In genomic region chr7:44148961-44149550, GRCh38 we compare ENCODE assay signal across 22 cellular contexts. TPM values are rescaled to one million over a fixed set of nuclear protein-coding genes. Genes with fewer than 3 reads are reported as not detected.
A peak's percentile ranks its signal among the peaks of the same experiment; 100 is the strongest.
DNase-seq lines count a peak whose midpoint lies in the region; ATAC-seq and TF ChIP-seq lines count a peak whose summit lies in the region.
"Had no signal": no experiment of that assay in that cellular context is flagged by ENCODE, and none has a peak within 500 bp of the region (broad histone marks: within the 10 kb centered on the region; RNA-seq: fewer than 3 reads in every experiment).

No MANE protein-coding gene starts in this region.

- no peak overlapping the region for H3K27ac Mint-ChIP-seq in H9
- H3K27ac Mint-ChIP-seq in dendritic cell treated with granulocyte-macrophage colony-stimulating factor and Interleukin-4, amounts not matched to agents 40 ng/mL and 50 ng/mL, for 4 days = peak overlapping the region; percentile 1
- peak overlapping the region; percentile 67 for H3K27ac Mint-ChIP-seq in neural progenitor cell
- H3K27ac Mint-ChIP-seq in activated T-helper 2 cell treated with anti-CD3 and anti-CD28 coated beads, Interferon-gamma antibody, Interleukin-2, Interleukin-4, amounts not matched to agents 10 μg/mL and 5 μg/mL and 100 μg/mL, durations not matched to agents 14 hours and 24 hours and 36 hours = no peak overlapping the region
- H3K27ac Mint-ChIP-seq: IgD-negative memory B cell had no signal

- peaks cover 8% of the 10 kb centered on the region; the same call in 1 of the 2 replicates for H3K27me3 ChIP-seq in H9 (ENCODE audit: insufficient read depth, low read length)
- H3K27me3 ChIP-seq in neural progenitor cell = peaks cover 33% of the 10 kb centered on the region

- H3K36me3 ChIP-seq in neural progenitor cell = no peaks in the 10 kb centered on the region
- H3K36me3 ChIP-seq: HAP-1 had no signal

- H3K27ac ChIP-seq in H9 (ENCODE audit: insufficient read length, low read depth, low read length) (no peak overlapping the region), neural progenitor cell (no peak overlapping the region)

- no peak overlapping the region for H4K5ac ChIP-seq in H9 (ENCODE audit: insufficient read length, low read depth, low read length)

- no peak overlapping the region for H3K14ac ChIP-seq in H9 (ENCODE audit: insufficient read depth, low read length)

- H3K4me2 ChIP-seq in H9 (ENCODE audit: insufficient read depth, insufficient read length, low read length) (no peak overlapping the region), neural progenitor cell (no peak overlapping the region)

- H4K91ac ChIP-seq in H9 (ENCODE audit: insufficient read length, low read depth, low read length) = no peak overlapping the region

- H3K36me3 Mint-ChIP-seq in H9 (ENCODE audit: insufficient read depth in 1 of 3, low read depth in 3 of 3) = no peaks in the 10 kb centered on the region
- no peaks in the 10 kb centered on the region for H3K36me3 Mint-ChIP-seq in dendritic cell treated with granulocyte-macrophage colony-stimulating factor and Interleukin-4, amounts not matched to agents 40 ng/mL and 50 ng/mL, for 4 days (ENCODE audit: low read depth)
- H3K36me3 Mint-ChIP-seq in neural progenitor cell = no peaks in the 10 kb centered on the region
- no peaks in the 10 kb centered on the region for H3K36me3 Mint-ChIP-seq in activated T-helper 2 cell treated with anti-CD3 and anti-CD28 coated beads, Interferon-gamma antibody, Interleukin-2, Interleukin-4, amounts not matched to agents 10 μg/mL and 5 μg/mL and 100 μg/mL, durations not matched to agents 14 hours and 24 hours and 36 hours (ENCODE audit: low read depth)
- H3K36me3 Mint-ChIP-seq: IgD-negative memory B cell had no signal

- H2BK20ac ChIP-seq in H9 (ENCODE audit: low read depth, low read length, poor library complexity, severe bottlenecking) = no peak overlapping the region

- no peak overlapping the region for H3K4me3 ChIP-seq in neural progenitor cell
- H3K4me3 ChIP-seq: HAP-1 had no signal

- H3K4me1 Mint-ChIP-seq in H9 = peaks cover 14 to 27% of the 10 kb centered on the region in 2 experiments
- H3K4me1 Mint-ChIP-seq in dendritic cell treated with granulocyte-macrophage colony-stimulating factor and Interleukin-4, amounts not matched to agents 40 ng/mL and 50 ng/mL, for 4 days (ENCODE audit: low read depth) = peaks cover 23% of the 10 kb centered on the region
- peaks cover 14% of the 10 kb centered on the region for H3K4me1 Mint-ChIP-seq in neural progenitor cell
- no peaks in the 10 kb centered on the region for H3K4me1 Mint-ChIP-seq in activated T-helper 2 cell treated with anti-CD3 and anti-CD28 coated beads, Interferon-gamma antibody, Interleukin-2, Interleukin-4, amounts not matched to agents 10 μg/mL and 5 μg/mL and 100 μg/mL, durations not matched to agents 14 hours and 24 hours and 36 hours (ENCODE audit: low read depth)

- DNase-seq in D341Med (ENCODE audit: low spot score) (peak; percentile 12), H9 (peak; percentile 21), neural progenitor cell (ENCODE audit: low spot score) (no peak)
- no peak for DNase-seq in activated T-helper 2 cell treated with anti-CD3 and anti-CD28 coated beads, Interferon-gamma antibody, Interleukin-2, Interleukin-4, amounts not matched to agents 10 μg/mL and 5 μg/mL and 100 μg/mL, durations not matched to agents 14 hours and 24 hours and 36 hours (ENCODE audit: low spot score)
- DNase-seq in stimulated activated CD4-positive, alpha-beta T cell treated with anti-CD3 and anti-CD28 coated beads, Interleukin-15, amount 100 ng/mL, for 24 hours = no peak
- DNase-seq: ACHN, C1 segment of cervical spinal cord, DMS 273 treated with DMSO at 0.1 percent for 48 hours, DND-41, Kasumi-1, MM.1S, NCI-H1092, NCI-H146, NCI-H2029 treated with DMSO at 0.1 percent for 48 hours, NCI-H2171, RPMI8226, SHP77 treated with DMSO at 0.1 percent for 48 hours had no signal

- H3K23me2 ChIP-seq in H9 (ENCODE audit: insufficient read length, low read depth, low read length, poor library complexity, severe bottlenecking) = peaks cover 9% of the 10 kb centered on the region

- no peak overlapping the region for H2BK120ac ChIP-seq in H9 (ENCODE audit: low read depth, low read length, poor library complexity, severe bottlenecking)

- H3T11ph ChIP-seq in H9 (ENCODE audit: low read length) = no peak overlapping the region

- no peak overlapping the region for H2AK5ac ChIP-seq in H9 (ENCODE audit: insufficient read length, low read length)

- H3K56ac ChIP-seq in H9 (ENCODE audit: insufficient read length, low read depth, low read length) = no peak overlapping the region

- ATAC-seq in HG02870 (IDR thresholded peaks at IDR 0.05; ENCODE audit: unreplicated experiment) = no peak

- no peak overlapping the region for H3K4me3 Mint-ChIP-seq in H9
- H3K4me3 Mint-ChIP-seq in dendritic cell treated with granulocyte-macrophage colony-stimulating factor and Interleukin-4, amounts not matched to agents 40 ng/mL and 50 ng/mL, for 4 days = no peak overlapping the region
- H3K4me3 Mint-ChIP-seq in neural progenitor cell = no peak overlapping the region
- no peak overlapping the region for H3K4me3 Mint-ChIP-seq in activated T-helper 2 cell treated with anti-CD3 and anti-CD28 coated beads, Interferon-gamma antibody, Interleukin-2, Interleukin-4, amounts not matched to agents 10 μg/mL and 5 μg/mL and 100 μg/mL, durations not matched to agents 14 hours and 24 hours and 36 hours (ENCODE audit: low read depth)
- H3K4me3 Mint-ChIP-seq: IgD-negative memory B cell had no signal

- H2BK15ac ChIP-seq in H9 (ENCODE audit: low read depth, low read length) = no peak overlapping the region

- H2BK12ac ChIP-seq in H9 (ENCODE audit: insufficient read length, low read depth, low read length) = no peak overlapping the region

- H3K9ac ChIP-seq in H9 (ENCODE audit: extremely low read depth, insufficient read length, low read length) (no peak overlapping the region), neural progenitor cell (no peak overlapping the region)

- H3K4ac ChIP-seq in H9 (ENCODE audit: low read depth, low read length) = no peak overlapping the region

- H2BK5ac ChIP-seq in H9 (ENCODE audit: insufficient read length, low read length) = no peak overlapping the region

- H3K9me3 ChIP-seq in H9 (ENCODE audit: control insufficient read depth, low read depth, low read length) (no peaks in the 10 kb centered on the region), neural progenitor cell (ENCODE audit: low read depth) (no peaks in the 10 kb centered on the region)
- H3K9me3 ChIP-seq: HAP-1 had no signal

- H4K20me1 ChIP-seq in H9 (ENCODE audit: control insufficient read depth, insufficient read depth, insufficient read length) = no peaks in the 10 kb centered on the region
- H4K20me1 ChIP-seq in neural progenitor cell (ENCODE audit: low read depth) = no peaks in the 10 kb centered on the region

- no CpG with 5 or more reads among the region's 9 CpGs for WGBS in H9 (ENCODE audit: extremely low coverage, insufficient read length, low lambda C conversion rate)

- no peak overlapping the region for H3K23ac ChIP-seq in H9 (ENCODE audit: insufficient read length, low read depth, low read length)

- H3K9me3 Mint-ChIP-seq in H9 = no peaks in the 10 kb centered on the region
- H3K9me3 Mint-ChIP-seq in dendritic cell treated with granulocyte-macrophage colony-stimulating factor and Interleukin-4, amounts not matched to agents 40 ng/mL and 50 ng/mL, for 4 days = no peaks in the 10 kb centered on the region
- H3K9me3 Mint-ChIP-seq in neural progenitor cell = no peaks in the 10 kb centered on the region
- H3K9me3 Mint-ChIP-seq in activated T-helper 2 cell treated with anti-CD3 and anti-CD28 coated beads, Interferon-gamma antibody, Interleukin-2, Interleukin-4, amounts not matched to agents 10 μg/mL and 5 μg/mL and 100 μg/mL, durations not matched to agents 14 hours and 24 hours and 36 hours = no peaks in the 10 kb centered on the region
- H3K9me3 Mint-ChIP-seq: IgD-negative memory B cell had no signal

- H3K79me1 ChIP-seq in H9 (ENCODE audit: insufficient read depth, low read depth, low read length, poor library complexity, severe bottlenecking) = no peaks in the 10 kb centered on the region

- no peak overlapping the region for H4K8ac ChIP-seq in H9 (replicated peaks; ENCODE audit: insufficient read length, low read depth, low read length)

- H3K27me3 Mint-ChIP-seq in H9 (ENCODE audit: low read depth) = peaks cover 43% of the 10 kb centered on the region
- H3K27me3 Mint-ChIP-seq in dendritic cell treated with granulocyte-macrophage colony-stimulating factor and Interleukin-4, amounts not matched to agents 40 ng/mL and 50 ng/mL, for 4 days = peaks cover 38% of the 10 kb centered on the region
- peaks cover 12% of the 10 kb centered on the region for H3K27me3 Mint-ChIP-seq in neural progenitor cell (ENCODE audit: insufficient read depth, low read depth)
- peaks cover 6% of the 10 kb centered on the region for H3K27me3 Mint-ChIP-seq in activated T-helper 2 cell treated with anti-CD3 and anti-CD28 coated beads, Interferon-gamma antibody, Interleukin-2, Interleukin-4, amounts not matched to agents 10 μg/mL and 5 μg/mL and 100 μg/mL, durations not matched to agents 14 hours and 24 hours and 36 hours (ENCODE audit: low read depth)

- H3K4me1 ChIP-seq in H9 (ENCODE audit: insufficient read depth, low read length) = no peaks in the 10 kb centered on the region
- peaks cover 17% of the 10 kb centered on the region for H3K4me1 ChIP-seq in neural progenitor cell
- H3K4me1 ChIP-seq: HAP-1 had no signal

- H3K79me2 ChIP-seq in H9 (ENCODE audit: insufficient read depth, low read length) (no peaks in the 10 kb centered on the region), neural progenitor cell (ENCODE audit: low read depth) (no peaks in the 10 kb centered on the region)

- TF ChIP-seq CTCF in H9 (conservative IDR thresholded peaks at IDR 0.05) = no peak
- no peak for TF ChIP-seq CTCF in neural progenitor cell (IDR thresholded peaks at IDR 0.05)

- intact Hi-C loops in dendritic cell treated with granulocyte-macrophage colony-stimulating factor and Interleukin-4, amounts not matched to agents 40 ng/mL and 50 ng/mL, for 4 days (cut with micrococcal nuclease) = no loop called here
- intact Hi-C loops in activated T-helper 2 cell treated with anti-CD3 and anti-CD28 coated beads, Interferon-gamma antibody, Interleukin-2, Interleukin-4, amounts not matched to agents 10 μg/mL and 5 μg/mL and 100 μg/mL, durations not matched to agents 14 hours and 24 hours and 36 hours (cut with micrococcal nuclease) = loop anchor here (5.0 kb wide), 1 partner anchor 53 kb away; the partner anchor contains the start of gene YKT6

- peaks cover 8% of the 10 kb centered on the region for H3F3A ChIP-seq in neural progenitor cell (ENCODE audit: low read depth)

- no peak overlapping the region for H3K18ac ChIP-seq in H9 (ENCODE audit: insufficient read length, low read depth, low read length)

- H2AFZ ChIP-seq in H9 (ENCODE audit: low read length) (no peak overlapping the region), neural progenitor cell (replicated peaks) (no peak overlapping the region)

RNA-seq across cellular contexts. Expression of gene MYL7, which starts 7.9 kb away (rescaled TPM):
- 4.9 and 5.7 TPM in 2 replicates for total RNA-seq in H9 (2021)
- total RNA-seq in neural progenitor cell (ENCODE audit: low replicate concordance) = not detected in 2 replicates
- total RNA-seq in activated T-helper 2 cell treated with anti-CD3 and anti-CD28 coated beads, Interferon-gamma antibody, Interleukin-2, Interleukin-4, amounts not matched to agents 10 μg/mL and 5 μg/mL and 100 μg/mL, durations not matched to agents 14 hours and 24 hours and 36 hours = not detected in 2 replicates

RNA-seq across cellular contexts. Expression of gene POLD2, which starts 25.7 kb away (rescaled TPM):
- total RNA-seq in H9 (2021) (126 and 131 TPM in 2 replicates), neural progenitor cell (ENCODE audit: low replicate concordance) (126 and 232 TPM in 2 replicates)
- 205 and 215 TPM in 2 replicates for total RNA-seq in activated T-helper 2 cell treated with anti-CD3 and anti-CD28 coated beads, Interferon-gamma antibody, Interleukin-2, Interleukin-4, amounts not matched to agents 10 μg/mL and 5 μg/mL and 100 μg/mL, durations not matched to agents 14 hours and 24 hours and 36 hours

RNA-seq across cellular contexts. Expression of gene GCK, which starts 40.2 kb away (rescaled TPM):
- total RNA-seq in H9 (2021) (0.90 and 0.98 TPM in 2 replicates), neural progenitor cell (ENCODE audit: low replicate concordance) (0.15 TPM in 1 of 2 replicates, not detected in the other)
- 1.8 and 2.3 TPM in 2 replicates for total RNA-seq in activated T-helper 2 cell treated with anti-CD3 and anti-CD28 coated beads, Interferon-gamma antibody, Interleukin-2, Interleukin-4, amounts not matched to agents 10 μg/mL and 5 μg/mL and 100 μg/mL, durations not matched to agents 14 hours and 24 hours and 36 hours
- total RNA-seq: G401 had no signal

RNA-seq across cellular contexts. Expression of gene AEBP1, which starts 44.9 kb away (rescaled TPM):
- 49.1 and 49.3 TPM in 2 replicates for total RNA-seq in H9 (2021)
- 4.5 and 16.7 TPM in 2 replicates for total RNA-seq in neural progenitor cell (ENCODE audit: low replicate concordance)
- total RNA-seq in activated T-helper 2 cell treated with anti-CD3 and anti-CD28 coated beads, Interferon-gamma antibody, Interleukin-2, Interleukin-4, amounts not matched to agents 10 μg/mL and 5 μg/mL and 100 μg/mL, durations not matched to agents 14 hours and 24 hours and 36 hours = 36.4 and 38.7 TPM in 2 replicates

RNA-seq across cellular contexts. Expression of gene YKT6, which starts 51.7 kb away (rescaled TPM):
- total RNA-seq in H9 (2021) (104 and 105 TPM in 2 replicates), neural progenitor cell (ENCODE audit: low replicate concordance) (43.8 and 69.2 TPM in 2 replicates)
- total RNA-seq in activated T-helper 2 cell treated with anti-CD3 and anti-CD28 coated beads, Interferon-gamma antibody, Interleukin-2, Interleukin-4, amounts not matched to agents 10 μg/mL and 5 μg/mL and 100 μg/mL, durations not matched to agents 14 hours and 24 hours and 36 hours = 73.1 and 76.4 TPM in 2 replicates

Comparison
In these comparisons a context has a peak if more than half of its experiments do, and no peak if none do; other contexts are left out.
1. DNase-seq: peak in D341Med (single experiment) and H9 (single experiment); none in neural progenitor cell (single experiment), activated T-helper 2 cell treated with anti-CD3 and anti-CD28 coated beads, Interferon-gamma antibody, Interleukin-2, Interleukin-4, amounts not matched to agents 10 μg/mL and 5 μg/mL and 100 μg/mL, durations not matched to agents 14 hours and 24 hours and 36 hours (single experiment) and stimulated activated CD4-positive, alpha-beta T cell treated with anti-CD3 and anti-CD28 coated beads, Interleukin-15, amount 100 ng/mL, for 24 hours (single experiment).
2. H3K27ac Mint-ChIP-seq: peak in dendritic cell treated with granulocyte-macrophage colony-stimulating factor and Interleukin-4, amounts not matched to agents 40 ng/mL and 50 ng/mL, for 4 days (single experiment) and neural progenitor cell (single experiment); none in H9 (0 of 3) and activated T-helper 2 cell treated with anti-CD3 and anti-CD28 coated beads, Interferon-gamma antibody, Interleukin-2, Interleukin-4, amounts not matched to agents 10 μg/mL and 5 μg/mL and 100 μg/mL, durations not matched to agents 14 hours and 24 hours and 36 hours (single experiment).